Comparison of ENCODE assay signal across 9 cellular contexts in the genomic region with DNA sequence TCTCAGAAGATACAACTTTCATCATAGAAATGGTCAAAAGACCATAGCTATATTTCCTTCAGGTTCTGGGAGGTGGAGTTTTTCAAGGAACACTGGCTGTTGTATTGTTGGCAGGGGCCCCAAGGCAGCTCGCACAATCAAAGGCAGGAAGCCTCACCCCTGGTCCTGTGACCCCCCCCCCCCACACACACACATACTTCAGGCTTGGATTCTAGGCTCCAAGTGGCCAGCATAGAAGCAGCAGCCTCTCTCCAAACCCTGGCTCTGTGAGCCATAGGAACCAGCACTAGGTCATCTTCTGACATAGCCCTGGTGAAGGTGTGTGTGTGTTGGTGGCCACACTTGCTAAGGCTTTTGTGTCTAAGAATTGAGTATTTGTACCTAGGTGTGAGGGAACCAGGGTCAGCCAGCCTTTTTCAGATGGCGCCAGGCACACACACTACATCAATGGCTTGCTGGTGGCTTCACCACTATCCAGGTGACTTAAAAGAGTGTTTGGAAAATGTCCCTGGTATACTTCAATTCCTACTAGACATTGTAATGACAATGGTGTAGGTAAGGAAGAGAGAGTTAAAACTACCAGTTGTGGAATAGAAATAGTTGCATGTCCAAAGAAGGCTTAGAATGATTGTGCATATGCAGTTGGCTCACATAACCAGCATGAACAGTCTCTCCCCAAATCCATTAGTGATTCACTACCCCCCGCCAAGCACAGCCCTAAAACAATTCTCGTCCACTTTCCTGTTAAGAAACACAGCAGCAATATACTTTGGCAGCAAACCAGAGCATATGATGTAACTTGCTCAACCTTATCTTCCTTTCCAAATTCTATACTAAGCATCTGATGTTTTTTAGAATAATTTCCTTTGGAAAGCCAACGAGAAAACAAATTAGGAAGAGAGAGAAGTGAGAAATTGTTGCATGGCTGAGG.
DNase-seq lines count a peak whose midpoint lies in the region; ATAC-seq lines count a peak whose summit lies in the region.
"Had no signal": no experiment of that assay in that cellular context is flagged by ENCODE, and none has a peak within 500 bp of the region (broad histone marks: within the 10 kb centered on the region; RNA-seq: fewer than 3 reads in every experiment).

No MANE protein-coding gene starts in this region.

- peak; percentile 73 to 91 for ATAC-seq in right cardiac atrium
- ATAC-seq in HG03108 (IDR thresholded peaks at IDR 0.05; ENCODE audit: unreplicated experiment) = no peak
- no peak for ATAC-seq in GM19035 (IDR thresholded peaks at IDR 0.05; ENCODE audit: unreplicated experiment)
- ATAC-seq in HG03135 (IDR thresholded peaks at IDR 0.05; ENCODE audit: unreplicated experiment) = no peak

- H3K27ac ChIP-seq in angular gyrus (ENCODE audit: low read depth, low read length) (peak overlapping the region; percentile 42), right cardiac atrium (ENCODE audit: low read length) (peak overlapping the region; percentile 95)

- H3K4me3 ChIP-seq in right cardiac atrium (ENCODE audit: low read length) = no peak overlapping the region
- H3K4me3 ChIP-seq: adrenal gland had no signal

- peaks cover 15% of the 10 kb centered on the region for H3K4me1 ChIP-seq in right cardiac atrium (ENCODE audit: control insufficient read depth, insufficient read depth, low read length)

- 33% methylated on average over 5 of the region's 5 CpGs for WGBS in right cardiac atrium

- DNase-seq in HT1080 (ENCODE audit: low read depth) (peak; percentile 82), right cardiac atrium (peak; percentile 62 to 78 (median 72)), stromal cell of bone marrow (ENCODE audit: low read depth) (peak; percentile 86), NCI-H82 (lab: John Stamatoyannopoulos, UW) (no peak)

- no peaks in the 10 kb centered on the region for H3K9me3 ChIP-seq in right cardiac atrium (ENCODE audit: control insufficient read depth, low read length)
- H3K9me3 ChIP-seq: adrenal gland had no signal

- no peaks in the 10 kb centered on the region for H3K27me3 ChIP-seq in right cardiac atrium (ENCODE audit: control insufficient read depth, insufficient read depth)
- H3K27me3 ChIP-seq: adrenal gland had no signal

- intact Hi-C loops in right cardiac atrium (cut with DNase I) = no loop called here

Comparison
In these comparisons a context has a peak if more than half of its experiments do, and no peak if none do; other contexts are left out.
1. ATAC-seq: peak in right cardiac atrium (2 of 2); none in HG03108 (single experiment), GM19035 (single experiment) and HG03135 (single experiment).